In the genomic region with DNA sequence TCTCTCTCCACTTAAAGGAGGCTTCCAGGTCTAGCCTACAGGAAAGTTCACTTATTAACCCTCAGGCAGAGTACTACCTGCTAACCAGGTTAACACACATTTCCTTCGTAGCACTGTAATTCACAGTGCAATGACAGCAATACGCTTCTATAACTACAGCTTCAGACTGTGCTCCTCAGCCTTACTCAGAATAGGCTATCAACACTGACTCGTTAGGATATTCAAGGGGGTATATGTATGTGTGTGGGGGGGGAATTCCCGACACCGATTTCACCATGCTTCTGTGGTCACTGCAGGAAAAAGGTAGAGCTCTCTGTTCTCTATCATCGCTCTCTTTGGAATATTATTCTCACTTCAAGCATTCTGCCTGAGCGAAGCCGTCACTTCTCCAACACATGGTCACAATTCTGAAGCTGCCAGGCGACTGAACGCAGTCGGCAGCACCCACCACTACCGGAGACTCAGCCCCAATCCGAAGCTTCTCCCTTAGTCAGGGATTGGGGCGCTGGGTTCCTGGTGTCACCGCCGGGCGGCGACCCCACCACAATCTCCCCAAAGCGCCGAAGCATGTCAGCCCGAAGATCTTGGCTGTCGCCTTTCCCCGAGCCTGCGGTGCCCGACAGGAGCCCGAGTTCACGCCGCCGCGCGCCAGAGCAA, we compare ENCODE assay signal across 8 cellular contexts. TPM values are rescaled to one million over a fixed set of nuclear protein-coding genes. Genes with fewer than 3 reads are reported as not detected.
DNase-seq lines count a peak whose midpoint lies in the region; ATAC-seq and TF ChIP-seq lines count a peak whose summit lies in the region.

No MANE protein-coding gene starts in this region.

- no peaks in the 10 kb centered on the region for H4K20me1 ChIP-seq in neural cell (ENCODE audit: insufficient read depth)

- H3K36me3 ChIP-seq in neural cell (ENCODE audit: insufficient read depth, low read length) = no peaks in the 10 kb centered on the region

- H3K27ac ChIP-seq in neural cell (ENCODE audit: low read length) = peak overlapping the region; percentile 97

- H3K27me3 ChIP-seq in neural cell (ENCODE audit: insufficient read depth, low read depth, low read length) = no peaks in the 10 kb centered on the region

- POLR2A ChIA-PET in T-cell (lab: Charles Lee) = interaction anchor here (0.6 to 2.8 kb wide), 7 partner anchors 10 to 195 kb away, joined by 3 to 22 read pairs (median 5); a partner anchor contains a TSS

- peak; percentile 33 for TF ChIP-seq RAD21 in neural cell (conservative IDR thresholded peaks at IDR 0.05)

- peak overlapping the region; percentile 99 to 100 for H3K27ac Mint-ChIP-seq in T-cell
- H3K27ac Mint-ChIP-seq in effector memory CD8-positive, alpha-beta T cell = peak overlapping the region; percentile 100

- DNase-seq in T-cell (peak in 10 of 34 experiments; percentile 15 to 45 (median 28)), NCI-H226 (no peak), HuH-7.5 (ENCODE audit: low spot score) (no peak), activated gamma-delta T cell (lab: John Stamatoyannopoulos, UW) (no peak)
- DNase-seq in effector memory CD8-positive, alpha-beta T cell = no peak

- no peaks in the 10 kb centered on the region for H3K27me3 Mint-ChIP-seq in T-cell
- no peaks in the 10 kb centered on the region for H3K27me3 Mint-ChIP-seq in effector memory CD8-positive, alpha-beta T cell

- ATAC-seq in GM18502 (IDR thresholded peaks at IDR 0.05; ENCODE audit: poor library complexity, unreplicated experiment) (peak; percentile 24), HG02885 (IDR thresholded peaks at IDR 0.05; ENCODE audit: poor library complexity, unreplicated experiment) (peak; percentile 20), T-cell (replicated peaks in 1 of 4) (peak in 2 of 4 experiments; percentile 20 to 37)
- ATAC-seq in effector memory CD8-positive, alpha-beta T cell (replicated peaks) = peak; percentile 37

- H3F3A ChIP-seq in neural cell (ENCODE audit: insufficient read depth, low read length, poor library complexity, severe bottlenecking) = no peaks in the 10 kb centered on the region

- TF ChIP-seq CTCF in neural cell (IDR thresholded peaks at IDR 0.05; ENCODE audit: poor library complexity, severe bottlenecking) = peak; percentile 56

- CTCF ChIA-PET in T-cell (lab: Charles Lee) = interaction anchor here in 1 of 2 donors (0.7 to 4.1 kb wide), 7 partner anchors 10 to 299 kb away, joined by 3 to 58 read pairs (median 5); a partner anchor contains a TSS

- no peak for TF ChIP-seq EP300 in neural cell (conservative IDR thresholded peaks at IDR 0.05; ENCODE audit: poor library complexity, severe bottlenecking)

- peak overlapping the region; percentile 66 for H3K4me2 ChIP-seq in neural cell (ENCODE audit: low read length)

- peak overlapping the region; percentile 94 for H3K9ac ChIP-seq in neural cell (ENCODE audit: low read length)

- H3K9me3 Mint-ChIP-seq in T-cell = no peaks in the 10 kb centered on the region
- no peaks in the 10 kb centered on the region for H3K9me3 Mint-ChIP-seq in effector memory CD8-positive, alpha-beta T cell

- H2AFZ ChIP-seq in neural cell (ENCODE audit: low read depth, low read length) = peak overlapping the region; percentile 93

- peak overlapping the region; percentile 100 for H3K4me3 ChIP-seq in neural cell (ENCODE audit: low read length)

- H3K36me3 Mint-ChIP-seq in T-cell = peaks cover 15% of the 10 kb centered on the region
- peaks cover 35% of the 10 kb centered on the region for H3K36me3 Mint-ChIP-seq in effector memory CD8-positive, alpha-beta T cell (ENCODE audit: insufficient read depth)

- H3K4me3 Mint-ChIP-seq in T-cell = peak overlapping the region; percentile 94 to 97 (median 95)
- peak overlapping the region; percentile 93 to 94 for H3K4me3 Mint-ChIP-seq in effector memory CD8-positive, alpha-beta T cell

- peaks cover 31% of the 10 kb centered on the region for H3K79me2 ChIP-seq in neural cell (replicated peaks; ENCODE audit: insufficient read depth, low read length)

- peaks cover 60 to 67% (median 64%) of the 10 kb centered on the region in 3 donors for H3K4me1 Mint-ChIP-seq in T-cell
- H3K4me1 Mint-ChIP-seq in effector memory CD8-positive, alpha-beta T cell (ENCODE audit: low read depth in 2 of 2) = peaks cover 46 to 58% of the 10 kb centered on the region in 2 donors

- no peaks in the 10 kb centered on the region for H3K9me2 ChIP-seq in neural cell (ENCODE audit: insufficient read depth, low read length)

- H3K9me3 ChIP-seq in neural cell (ENCODE audit: low read length) = no peaks in the 10 kb centered on the region

TF ChIP-seq in neural cell, 6 proteins besides CTCF, POLR2A, EP300 and RAD21:
- no peak for TF ChIP-seq EZH2 (IDR thresholded peaks at IDR 0.05; ENCODE audit: borderline replicate concordance, insufficient read depth, low read length, poor library complexity, severe bottlenecking)
- TF ChIP-seq MXI1 (conservative IDR thresholded peaks at IDR 0.05; ENCODE audit: poor library complexity, severe bottlenecking) = no peak
- TF ChIP-seq, protein P1, sequence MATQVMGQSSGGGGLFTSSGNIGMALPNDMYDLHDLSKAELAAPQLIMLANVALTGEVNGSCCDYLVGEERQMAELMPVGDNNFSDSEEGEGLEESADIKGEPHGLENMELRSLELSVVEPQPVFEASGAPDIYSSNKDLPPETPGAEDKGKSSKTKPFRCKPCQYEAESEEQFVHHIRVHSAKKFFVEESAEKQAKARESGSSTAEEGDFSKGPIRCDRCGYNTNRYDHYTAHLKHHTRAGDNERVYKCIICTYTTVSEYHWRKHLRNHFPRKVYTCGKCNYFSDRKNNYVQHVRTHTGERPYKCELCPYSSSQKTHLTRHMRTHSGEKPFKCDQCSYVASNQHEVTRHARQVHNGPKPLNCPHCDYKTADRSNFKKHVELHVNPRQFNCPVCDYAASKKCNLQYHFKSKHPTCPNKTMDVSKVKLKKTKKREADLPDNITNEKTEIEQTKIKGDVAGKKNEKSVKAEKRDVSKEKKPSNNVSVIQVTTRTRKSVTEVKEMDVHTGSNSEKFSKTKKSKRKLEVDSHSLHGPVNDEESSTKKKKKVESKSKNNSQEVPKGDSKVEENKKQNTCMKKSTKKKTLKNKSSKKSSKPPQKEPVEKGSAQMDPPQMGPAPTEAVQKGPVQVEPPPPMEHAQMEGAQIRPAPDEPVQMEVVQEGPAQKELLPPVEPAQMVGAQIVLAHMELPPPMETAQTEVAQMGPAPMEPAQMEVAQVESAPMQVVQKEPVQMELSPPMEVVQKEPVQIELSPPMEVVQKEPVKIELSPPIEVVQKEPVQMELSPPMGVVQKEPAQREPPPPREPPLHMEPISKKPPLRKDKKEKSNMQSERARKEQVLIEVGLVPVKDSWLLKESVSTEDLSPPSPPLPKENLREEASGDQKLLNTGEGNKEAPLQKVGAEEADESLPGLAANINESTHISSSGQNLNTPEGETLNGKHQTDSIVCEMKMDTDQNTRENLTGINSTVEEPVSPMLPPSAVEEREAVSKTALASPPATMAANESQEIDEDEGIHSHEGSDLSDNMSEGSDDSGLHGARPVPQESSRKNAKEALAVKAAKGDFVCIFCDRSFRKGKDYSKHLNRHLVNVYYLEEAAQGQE (IDR thresholded peaks at IDR 0.05; ENCODE audit: borderline replicate concordance) = no peak
- TF ChIP-seq POLR2AphosphoS5 (IDR thresholded peaks at IDR 0.05) = no peak
- no peak for TF ChIP-seq SMC3 (conservative IDR thresholded peaks at IDR 0.05; ENCODE audit: poor library complexity)
- TF ChIP-seq TAF1 (IDR thresholded peaks at IDR 0.05; ENCODE audit: low read depth) = no peak
TF ChIP-seq in neural cell: peak in this region for 0.

RNA-seq across cellular contexts. Expression of a gene that starts 0.6 kb away (rescaled TPM):
- total RNA-seq in T-cell = 100 to 1,000 TPM in 3 of 5 donors, 10 to 100 TPM in 2; 78.1 to 118 (median 102) TPM
- 15.7 and 19.6 TPM in 2 replicates for polyA plus RNA-seq in neural cell
- polyA minus RNA-seq in neural cell = 19.2 and 21.2 TPM in 2 replicates

RNA-seq across cellular contexts. Expression of a gene that starts 0.9 kb away (rescaled TPM):
- total RNA-seq in T-cell = 10 to 100 TPM; 29.8 to 39.4 (median 33.6) TPM
- 50.6 and 63.3 TPM in 2 replicates for polyA plus RNA-seq in neural cell
- 34.3 and 34.6 TPM in 2 replicates for polyA minus RNA-seq in neural cell

RNA-seq across cellular contexts. Expression of a gene that starts 10.2 kb away (rescaled TPM):
- 10 to 100 TPM; 27.1 to 45.6 (median 39.2) TPM for total RNA-seq in T-cell
- 27.7 and 35.2 TPM in 2 replicates for polyA plus RNA-seq in neural cell
- polyA minus RNA-seq in neural cell = 21.1 and 27.3 TPM in 2 replicates

RNA-seq across cellular contexts. Expression of a gene that starts 28.4 kb away (rescaled TPM):
- total RNA-seq in T-cell = 10 to 100 TPM; 12.4 to 30.1 (median 25.9) TPM
- 9.6 and 13.8 TPM in 2 replicates for polyA plus RNA-seq in neural cell
- 3.2 and 10.0 TPM in 2 replicates for polyA minus RNA-seq in neural cell

RNA-seq across cellular contexts. Expression of a gene that starts 55.3 kb away (rescaled TPM):
- 100 to 1,000 TPM in 3 of 5 donors, 10 to 100 TPM in 2; 56.2 to 128 (median 106) TPM for total RNA-seq in T-cell
- polyA plus RNA-seq in neural cell = 74.5 and 84.1 TPM in 2 replicates
- polyA minus RNA-seq in neural cell = 33.8 and 36.6 TPM in 2 replicates
